Comparison of ENCODE assay signal across 16 cellular contexts in the genomic region with DNA sequence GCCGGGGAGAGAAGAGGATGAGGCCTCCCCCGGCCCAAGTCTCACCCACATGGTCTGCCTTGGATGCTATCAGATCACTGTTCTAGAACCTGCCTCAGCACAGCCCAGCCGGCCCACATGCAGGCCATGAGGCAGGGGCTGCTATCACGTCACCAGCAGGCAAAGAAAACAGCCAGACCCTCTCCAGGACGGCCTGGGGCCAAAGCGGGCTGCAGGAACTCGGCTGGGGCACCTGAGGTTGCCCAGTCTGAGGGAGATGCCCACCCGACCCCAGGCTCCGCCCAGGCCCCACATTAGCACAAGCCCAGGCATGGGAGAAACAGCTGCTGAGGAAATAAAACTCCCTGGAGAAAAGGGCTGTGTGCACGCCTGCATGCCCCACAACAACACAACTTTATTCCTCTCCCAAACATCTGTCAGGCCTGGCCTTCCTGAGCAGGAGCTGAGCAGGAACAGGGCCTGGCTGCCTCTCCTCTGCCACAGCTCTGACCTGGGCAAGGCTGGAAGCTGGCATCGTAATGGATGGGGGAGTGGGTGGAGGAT. TPM values are rescaled to one million over a fixed set of nuclear protein-coding genes. Genes with fewer than 3 reads are reported as not detected.
A peak's percentile ranks its signal among the peaks of the same experiment; 100 is the strongest.
DNase-seq lines count a peak whose midpoint lies in the region; ATAC-seq lines count a peak whose summit lies in the region.
"Had no signal": no experiment of that assay in that cellular context is flagged by ENCODE, and none has a peak within 500 bp of the region (broad histone marks: within the 10 kb centered on the region; RNA-seq: fewer than 3 reads in every experiment).

No MANE protein-coding gene starts in this region.

- H3K4me3 ChIP-seq in neuronal stem cell (ENCODE audit: low read length in 2 of 2): no peak overlapping the region
- H3K4me3 ChIP-seq: PC-9 had no signal

- no peak overlapping the region for H3K4ac ChIP-seq in neuronal stem cell (ENCODE audit: low read length)

- H2BK15ac ChIP-seq in neuronal stem cell (ENCODE audit: low read length): no peak overlapping the region

- H3K79me1 ChIP-seq in neuronal stem cell (ENCODE audit: low read depth, low read length): no peaks in the 10 kb centered on the region

- POLR2A ChIA-PET in naive thymus-derived CD8-positive, alpha-beta T cell (lab: Charles Lee): no interaction called here

- no peak overlapping the region for H3K23ac ChIP-seq in neuronal stem cell (ENCODE audit: low read depth, low read length, poor library complexity)

- ATAC-seq in HG03045 (IDR thresholded peaks at IDR 0.05; ENCODE audit: unreplicated experiment) (no peak), HG03280 (IDR thresholded peaks at IDR 0.05; ENCODE audit: unreplicated experiment) (no peak)
- ATAC-seq in naive thymus-derived CD8-positive, alpha-beta T cell: no peak

- no peak overlapping the region for H3K27ac Mint-ChIP-seq in naive thymus-derived CD8-positive, alpha-beta T cell
- H3K27ac Mint-ChIP-seq: T-cell had no signal

- H3K27me3 Mint-ChIP-seq in naive thymus-derived CD8-positive, alpha-beta T cell: no peaks in the 10 kb centered on the region
- H3K27me3 Mint-ChIP-seq: T-cell had no signal

- peak overlapping the region; percentile 31 for H2BK120ac ChIP-seq in neuronal stem cell (ENCODE audit: low read depth, low read length)

- peaks cover 0 to 3% (median 1%) of the 10 kb centered on the region in 4 donors for H3K4me1 Mint-ChIP-seq in naive thymus-derived CD8-positive, alpha-beta T cell

- peak overlapping the region; percentile 66 for H2BK5ac ChIP-seq in neuronal stem cell (ENCODE audit: low read length)

- peaks cover 6 to 7% of the 10 kb centered on the region in 2 donors for H3K4me1 ChIP-seq in neuronal stem cell (ENCODE audit: control insufficient read depth in 2 of 2, insufficient read depth in 1 of 2, low read depth in 1 of 2, low read length in 2 of 2)

- H4K91ac ChIP-seq in neuronal stem cell (ENCODE audit: low read depth, low read length, poor library complexity): no peak overlapping the region

- H3K4me2 ChIP-seq in neuronal stem cell (ENCODE audit: insufficient read depth, low read length, poor library complexity, severe bottlenecking): no peak overlapping the region
- H3K4me2 ChIP-seq: PC-9 had no signal

- H2AK5ac ChIP-seq in neuronal stem cell (ENCODE audit: low read depth, low read length): peak overlapping the region; percentile 46

- no peak overlapping the region for H3K27ac ChIP-seq in neuronal stem cell (replicated peaks; ENCODE audit: low read length)
- H3K27ac ChIP-seq: 22Rv1, PC-9 had no signal

- H3K18ac ChIP-seq in neuronal stem cell (ENCODE audit: low read length): peak overlapping the region; percentile 48

- H3K36me3 Mint-ChIP-seq in naive thymus-derived CD8-positive, alpha-beta T cell: peaks cover 0 to 10% (median 0%) of the 10 kb centered on the region in 3 donors
- H3K36me3 Mint-ChIP-seq: T-cell had no signal

- peak; percentile 6 for DNase-seq in NCI-H526 treated with DMSO at 0.1 percent for 48 hours (lab: John Stamatoyannopoulos, UW)
- DNase-seq in NCI-H526 (lab: John Stamatoyannopoulos, UW): no peak
- DNase-seq in DMS 273 treated with DMSO at 0.1 percent for 48 hours (lab: John Stamatoyannopoulos, UW): peak; percentile 84
- peak; percentile 94 for DNase-seq in NCI-H2171 (lab: John Stamatoyannopoulos, UW)
- DNase-seq in neuronal stem cell (ENCODE audit: low spot score): no peak
- DNase-seq in naive thymus-derived CD8-positive, alpha-beta T cell: no peak
- DNase-seq: DMS153, EL, GOT3, NCI-H1417 treated with DMSO at 0.1 percent for 48 hours, PC-9 had no signal

- peak overlapping the region; percentile 38 for H3K14ac ChIP-seq in neuronal stem cell (ENCODE audit: low read length)

- H3K9me3 Mint-ChIP-seq in naive thymus-derived CD8-positive, alpha-beta T cell: no peaks in the 10 kb centered on the region
- H3K9me3 Mint-ChIP-seq: T-cell had no signal

- no peaks in the 10 kb centered on the region for H3K27me3 ChIP-seq in neuronal stem cell (ENCODE audit: control insufficient read depth in 3 of 3, insufficient read depth in 3 of 3, low read depth in 1 of 3, low read length in 3 of 3)

- H2AFZ ChIP-seq in neuronal stem cell (ENCODE audit: low read length): no peak overlapping the region
- H2AFZ ChIP-seq: PC-9 had no signal

- no CpG with 5 or more reads among the region's 11 CpGs for WGBS in neuronal stem cell (ENCODE audit: extremely low coverage in 2 of 2, insufficient read length in 2 of 2, insufficient replicate concordance in 1 of 2), 2 donors

- H2BK12ac ChIP-seq in neuronal stem cell (ENCODE audit: low read length): no peak overlapping the region

- H3K9me3 ChIP-seq in neuronal stem cell (replicated peaks in 1 of 2; ENCODE audit: control insufficient read depth in 2 of 2, insufficient read depth in 1 of 2, low read depth in 1 of 2, low read length in 2 of 2): no peaks in the 10 kb centered on the region

- no peak overlapping the region for H3K4me3 Mint-ChIP-seq in naive thymus-derived CD8-positive, alpha-beta T cell
- H3K4me3 Mint-ChIP-seq: T-cell had no signal

- peak overlapping the region; percentile 81 for H3K9ac ChIP-seq in neuronal stem cell (ENCODE audit: low read depth, low read length, poor library complexity)

- peaks cover 11 to 13% of the 10 kb centered on the region in 2 donors for H3K36me3 ChIP-seq in neuronal stem cell (replicated peaks in 1 of 2; ENCODE audit: control insufficient read depth in 2 of 2, insufficient read depth in 2 of 2, low read length in 2 of 2)

- no peak overlapping the region for H4K8ac ChIP-seq in neuronal stem cell (ENCODE audit: low read depth, low read length)

RNA-seq across cellular contexts. Expression of gene SMIM5, which starts 6.7 kb away (rescaled TPM):
- not detected for polyA plus RNA-seq in neuronal stem cell (2013, experiment 1 of 2)
- not detected for polyA plus RNA-seq in neuronal stem cell (2013, experiment 2 of 2)
- total RNA-seq in naive thymus-derived CD8-positive, alpha-beta T cell: 1 to 10 TPM in 1 of 2 experiments, under 1 TPM in 1; 0.82 to 1.3 TPM
- under 1 TPM in 2 of 3 donors, not detected in 1; 0.06 to 0.13 TPM for polyA plus RNA-seq in naive thymus-derived CD8-positive, alpha-beta T cell
- total RNA-seq: HT1080 had no signal

RNA-seq across cellular contexts. Expression of gene MYO15B, which starts 39.0 kb away (rescaled TPM):
- polyA plus RNA-seq in neuronal stem cell (2013, experiment 1 of 2): 8.5 TPM
- polyA plus RNA-seq in neuronal stem cell (2013, experiment 2 of 2): 8.9 TPM
- 100 to 1,000 TPM; 412 to 418 TPM for total RNA-seq in naive thymus-derived CD8-positive, alpha-beta T cell
- 1 to 10 TPM; 1.9 to 3.2 (median 2.5) TPM for polyA plus RNA-seq in naive thymus-derived CD8-positive, alpha-beta T cell

RNA-seq across cellular contexts. Expression of gene RECQL5, which starts 40.4 kb away (rescaled TPM):
- 16.5 TPM for polyA plus RNA-seq in neuronal stem cell (2013, experiment 1 of 2)
- polyA plus RNA-seq in neuronal stem cell (2013, experiment 2 of 2): 16.0 TPM
- total RNA-seq in naive thymus-derived CD8-positive, alpha-beta T cell: 10 to 100 TPM; 76.0 to 79.0 TPM
- polyA plus RNA-seq in naive thymus-derived CD8-positive, alpha-beta T cell: 10 to 100 TPM; 12.3 to 23.4 (median 19.3) TPM

RNA-seq across cellular contexts. Expression of gene SAP30BP, which starts 40.6 kb away (rescaled TPM):
- 54.0 TPM for polyA plus RNA-seq in neuronal stem cell (2013, experiment 1 of 2)
- 51.1 TPM for polyA plus RNA-seq in neuronal stem cell (2013, experiment 2 of 2)
- total RNA-seq in naive thymus-derived CD8-positive, alpha-beta T cell: 100 to 1,000 TPM in 1 of 2 experiments, 10 to 100 TPM in 1; 99.2 to 121 TPM
- 10 to 100 TPM; 57.8 to 72.0 (median 69.6) TPM for polyA plus RNA-seq in naive thymus-derived CD8-positive, alpha-beta T cell

Comparison
In these comparisons a context has a peak if more than half of its experiments do, and no peak if none do; other contexts are left out.
1. DNase-seq: peak in NCI-H526 treated with DMSO at 0.1 percent for 48 hours (single experiment), DMS 273 treated with DMSO at 0.1 percent for 48 hours (single experiment) and NCI-H2171 (single experiment); none in NCI-H526 (0 of 2), neuronal stem cell (single experiment) and naive thymus-derived CD8-positive, alpha-beta T cell (0 of 10).